Comparison of ENCODE assay signal across 9 cellular contexts in the genomic region with DNA sequence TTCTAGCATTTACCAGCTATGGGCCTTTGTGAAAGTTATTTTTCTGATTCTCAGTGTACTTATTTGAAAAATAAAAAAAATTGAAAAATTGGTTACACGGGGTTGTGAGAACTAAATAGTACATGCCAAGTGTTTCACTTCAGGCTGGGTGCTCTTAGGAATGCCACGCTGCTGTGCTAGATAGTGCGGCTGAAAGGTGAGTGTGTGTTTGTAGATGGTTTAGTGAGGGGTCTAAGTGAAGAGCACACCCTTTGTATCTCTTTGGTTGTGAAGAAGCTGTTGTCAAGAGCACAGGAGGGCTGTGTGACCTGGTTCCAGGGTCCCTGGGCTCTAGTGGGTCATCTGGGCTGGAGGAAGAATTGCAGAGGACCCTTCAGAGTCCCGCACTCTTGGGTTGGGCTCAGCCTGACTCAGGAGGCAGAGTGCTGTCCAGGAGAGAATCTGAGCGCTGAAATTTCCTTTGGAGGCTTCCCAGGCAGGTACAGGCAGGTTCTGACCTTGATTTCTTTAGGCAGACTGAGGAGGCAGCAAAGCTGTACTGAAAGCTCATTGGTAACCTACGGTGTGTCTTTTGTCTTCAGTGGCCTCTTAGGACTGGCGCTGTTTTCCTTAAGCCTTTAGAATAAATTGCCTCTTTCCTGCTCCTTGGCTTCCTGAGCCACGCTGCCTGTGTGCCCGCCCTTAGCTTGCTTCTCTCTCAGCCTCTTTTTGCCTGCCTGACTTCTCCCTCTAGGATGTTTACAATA. TPM values are rescaled to one million over a fixed set of nuclear protein-coding genes. Genes with fewer than 3 reads are reported as not detected.
DNase-seq lines count a peak whose midpoint lies in the region; ATAC-seq and TF ChIP-seq lines count a peak whose summit lies in the region.
"Had no signal": no experiment of that assay in that cellular context is flagged by ENCODE, and none has a peak within 500 bp of the region (broad histone marks: within the 10 kb centered on the region; RNA-seq: fewer than 3 reads in every experiment).

No MANE protein-coding gene starts in this region.

- H3K27ac ChIP-seq in GM23338 (ENCODE audit: low read depth) (peak overlapping the region; percentile 94), right atrium auricular region (peak overlapping the region; percentile 70 to 77)

- H3K27me3 Mint-ChIP-seq in GM23338 (ENCODE audit: insufficient read depth, low read depth, poor library complexity): peaks cover 2% of the 10 kb centered on the region
- no peaks in the 10 kb centered on the region for H3K27me3 Mint-ChIP-seq in activated B cell treated with CpG ODN at 0.5 μM for 24 hours

- peaks cover 22% of the 10 kb centered on the region; the same call in 1 of the 2 replicates for H4K20me1 ChIP-seq in GM23338 (replicated peaks; ENCODE audit: insufficient read depth)

- H3K27ac Mint-ChIP-seq in GM23338 (peak overlapping the region; percentile 96), activated B cell treated with CpG ODN at 0.5 μM for 24 hours (peak overlapping the region; percentile 70)

- H3K36me3 Mint-ChIP-seq in GM23338 (ENCODE audit: low read depth) (no peaks in the 10 kb centered on the region), activated B cell treated with CpG ODN at 0.5 μM for 24 hours (ENCODE audit: low read depth) (peaks cover 14% of the 10 kb centered on the region)

- H3K36me3 ChIP-seq in GM23338 (ENCODE audit: insufficient read depth) (no peaks in the 10 kb centered on the region), right atrium auricular region (no peaks in the 10 kb centered on the region)

- H3K4me3 Mint-ChIP-seq in GM23338: peak overlapping the region; percentile 51
- peak overlapping the region; percentile 13 for H3K4me3 Mint-ChIP-seq in activated B cell treated with CpG ODN at 0.5 μM for 24 hours

- peaks cover 85% of the 10 kb centered on the region for H3K4me1 Mint-ChIP-seq in GM23338
- peaks cover 92% of the 10 kb centered on the region for H3K4me1 Mint-ChIP-seq in activated B cell treated with CpG ODN at 0.5 μM for 24 hours

- no peaks in the 10 kb centered on the region for H3K27me3 ChIP-seq in GM23338 (ENCODE audit: insufficient read depth)
- H3K27me3 ChIP-seq in right atrium auricular region: no peaks in the 10 kb centered on the region

- H3K9me3 ChIP-seq in right atrium auricular region: no peaks in the 10 kb centered on the region

- ATAC-seq in GM23338 (peak; percentile 95), activated B cell treated with CpG ODN at 0.5 μM for 24 hours (ENCODE audit: low read depth) (no peak), sciatic nerve (peak; percentile 19), GM18861 (IDR thresholded peaks at IDR 0.05; ENCODE audit: unreplicated experiment) (no peak)

- H3K4me2 ChIP-seq in GM23338: peak overlapping the region; percentile 69

- POLR2A ChIA-PET in activated B cell treated with CpG ODN at 0.5 μM for 24 hours (lab: Charles Lee): interaction anchor here (0.7 to 1.3 kb wide), 4 partner anchors 10 to 45 kb away, joined by 3 to 6 read pairs (median 4); partner anchors contain the start of gene MAP4K4
- POLR2A ChIA-PET in GM10248 (lab: Yijun Ruan, JAX): no interaction called here

- CTCF ChIA-PET in activated B cell treated with CpG ODN at 0.5 μM for 24 hours (lab: Charles Lee) (no interaction called here), GM10248 (lab: Yijun Ruan, JAX) (interaction anchor here (1.1 to 1.2 kb wide), 3 partner anchors 9 to 17 kb away, joined by 3 to 5 read pairs (median 5); no protein-coding TSS in a partner anchor)

- H3K4me3 ChIP-seq in GM23338 (peak overlapping the region; percentile 14; the same call in 1 of the 2 replicates), right atrium auricular region (no peak overlapping the region)

- intact Hi-C loops in activated B cell treated with CpG ODN at 0.5 μM for 24 hours (cut with micrococcal nuclease): loop anchor here (1.0 to 2.0 kb wide), 2 partner anchors 10 to 13 kb away; no protein-coding TSS in a partner anchor
- intact Hi-C loops in sciatic nerve (cut with DNase I): no loop called here

- H3K9me3 Mint-ChIP-seq in GM23338 (no peaks in the 10 kb centered on the region), activated B cell treated with CpG ODN at 0.5 μM for 24 hours (no peaks in the 10 kb centered on the region)

- DNase-seq in GM23338 (ENCODE audit: low spot score) (peak; percentile 85), activated B cell treated with CpG ODN at 0.5 μM for 24 hours (no peak), right atrium auricular region (ENCODE audit: low spot score) (no peak), sciatic nerve (ENCODE audit: low spot score) (no peak), SHP77 treated with DMSO at 0.1 percent for 48 hours (lab: John Stamatoyannopoulos, UW) (no peak), NCI-H226 (no peak), GM10248 (ENCODE audit: extremely low spot score) (no peak)
- DNase-seq: central memory CD4-positive, alpha-beta T cell had no signal

- H2AFZ ChIP-seq in GM23338: no peak overlapping the region

- peaks cover 96% of the 10 kb centered on the region for H3K79me2 ChIP-seq in GM23338 (replicated peaks; ENCODE audit: insufficient read depth)

- H3K9me2 ChIP-seq in GM23338 (ENCODE audit: insufficient read depth): no peaks in the 10 kb centered on the region

- TF ChIP-seq CTCF in GM23338 (conservative IDR thresholded peaks at IDR 0.05; ENCODE audit: low read depth in 2 of 2) (peak in 1 of 2 experiments; percentile 11; a peak in 1 of 4 replicates), activated B cell treated with CpG ODN at 0.5 μM for 24 hours (IDR thresholded peaks at IDR 0.05) (no peak), right atrium auricular region (IDR thresholded peaks at IDR 0.05) (no peak), GM10248 (IDR thresholded peaks at IDR 0.05; ENCODE audit: control extremely low read depth, extremely low read depth, low read depth, missing control alignments) (no peak)

- H3K4me1 ChIP-seq in GM23338 (ENCODE audit: insufficient read depth) (peaks cover 78% of the 10 kb centered on the region), right atrium auricular region (peaks cover 0 to 71% of the 10 kb centered on the region in 2 donors)

- H3F3A ChIP-seq in GM23338 (replicated peaks; ENCODE audit: low read depth): peaks cover 6% of the 10 kb centered on the region

TF ChIP-seq in GM23338, 12 proteins besides CTCF, POLR2A, EP300 and RAD21 (continues in another document):
- TF ChIP-seq, protein P1, sequence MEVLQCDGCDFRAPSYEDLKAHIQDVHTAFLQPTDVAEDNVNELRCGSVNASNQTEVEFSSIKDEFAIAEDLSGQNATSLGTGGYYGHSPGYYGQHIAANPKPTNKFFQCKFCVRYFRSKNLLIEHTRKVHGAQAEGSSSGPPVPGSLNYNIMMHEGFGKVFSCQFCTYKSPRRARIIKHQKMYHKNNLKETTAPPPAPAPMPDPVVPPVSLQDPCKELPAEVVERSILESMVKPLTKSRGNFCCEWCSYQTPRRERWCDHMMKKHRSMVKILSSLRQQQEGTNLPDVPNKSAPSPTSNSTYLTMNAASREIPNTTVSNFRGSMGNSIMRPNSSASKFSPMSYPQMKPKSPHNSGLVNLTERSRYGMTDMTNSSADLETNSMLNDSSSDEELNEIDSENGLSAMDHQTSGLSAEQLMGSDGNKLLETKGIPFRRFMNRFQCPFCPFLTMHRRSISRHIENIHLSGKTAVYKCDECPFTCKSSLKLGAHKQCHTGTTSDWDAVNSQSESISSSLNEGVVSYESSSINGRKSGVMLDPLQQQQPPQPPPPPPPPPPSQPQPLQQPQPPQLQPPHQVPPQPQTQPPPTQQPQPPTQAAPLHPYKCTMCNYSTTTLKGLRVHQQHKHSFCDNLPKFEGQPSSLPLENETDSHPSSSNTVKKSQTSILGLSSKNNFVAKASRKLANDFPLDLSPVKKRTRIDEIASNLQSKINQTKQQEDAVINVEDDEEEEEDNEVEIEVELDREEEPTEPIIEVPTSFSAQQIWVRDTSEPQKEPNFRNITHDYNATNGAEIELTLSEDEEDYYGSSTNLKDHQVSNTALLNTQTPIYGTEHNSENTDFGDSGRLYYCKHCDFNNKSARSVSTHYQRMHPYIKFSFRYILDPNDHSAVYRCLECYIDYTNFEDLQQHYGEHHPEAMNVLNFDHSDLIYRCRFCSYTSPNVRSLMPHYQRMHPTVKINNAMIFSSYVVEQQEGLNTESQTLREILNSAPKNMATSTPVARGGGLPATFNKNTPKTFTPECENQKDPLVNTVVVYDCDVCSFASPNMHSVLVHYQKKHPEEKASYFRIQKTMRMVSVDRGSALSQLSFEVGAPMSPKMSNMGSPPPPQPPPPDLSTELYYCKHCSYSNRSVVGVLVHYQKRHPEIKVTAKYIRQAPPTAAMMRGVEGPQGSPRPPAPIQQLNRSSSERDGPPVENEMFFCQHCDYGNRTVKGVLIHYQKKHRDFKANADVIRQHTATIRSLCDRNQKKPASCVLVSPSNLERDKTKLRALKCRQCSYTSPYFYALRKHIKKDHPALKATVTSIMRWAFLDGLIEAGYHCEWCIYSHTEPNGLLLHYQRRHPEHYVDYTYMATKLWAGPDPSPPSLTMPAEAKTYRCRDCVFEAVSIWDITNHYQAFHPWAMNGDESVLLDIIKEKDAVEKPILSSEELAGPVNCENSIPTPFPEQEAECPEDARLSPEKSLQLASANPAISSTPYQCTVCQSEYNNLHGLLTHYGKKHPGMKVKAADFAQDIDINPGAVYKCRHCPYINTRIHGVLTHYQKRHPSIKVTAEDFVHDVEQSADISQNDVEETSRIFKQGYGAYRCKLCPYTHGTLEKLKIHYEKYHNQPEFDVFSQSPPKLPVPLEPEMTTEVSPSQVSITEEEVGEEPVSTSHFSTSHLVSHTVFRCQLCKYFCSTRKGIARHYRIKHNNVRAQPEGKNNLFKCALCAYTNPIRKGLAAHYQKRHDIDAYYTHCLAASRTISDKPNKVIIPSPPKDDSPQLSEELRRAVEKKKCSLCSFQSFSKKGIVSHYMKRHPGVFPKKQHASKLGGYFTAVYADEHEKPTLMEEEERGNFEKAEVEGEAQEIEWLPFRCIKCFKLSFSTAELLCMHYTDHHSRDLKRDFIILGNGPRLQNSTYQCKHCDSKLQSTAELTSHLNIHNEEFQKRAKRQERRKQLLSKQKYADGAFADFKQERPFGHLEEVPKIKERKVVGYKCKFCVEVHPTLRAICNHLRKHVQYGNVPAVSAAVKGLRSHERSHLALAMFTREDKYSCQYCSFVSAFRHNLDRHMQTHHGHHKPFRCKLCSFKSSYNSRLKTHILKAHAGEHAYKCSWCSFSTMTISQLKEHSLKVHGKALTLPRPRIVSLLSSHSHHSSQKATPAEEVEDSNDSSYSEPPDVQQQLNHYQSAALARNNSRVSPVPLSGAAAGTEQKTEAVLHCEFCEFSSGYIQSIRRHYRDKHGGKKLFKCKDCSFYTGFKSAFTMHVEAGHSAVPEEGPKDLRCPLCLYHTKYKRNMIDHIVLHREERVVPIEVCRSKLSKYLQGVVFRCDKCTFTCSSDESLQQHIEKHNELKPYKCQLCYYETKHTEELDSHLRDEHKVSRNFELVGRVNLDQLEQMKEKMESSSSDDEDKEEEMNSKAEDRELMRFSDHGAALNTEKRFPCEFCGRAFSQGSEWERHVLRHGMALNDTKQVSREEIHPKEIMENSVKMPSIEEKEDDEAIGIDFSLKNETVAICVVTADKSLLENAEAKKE (CRISPR knock-in tag; IDR thresholded peaks at IDR 0.05): peak; percentile 65; the same call in 1 of the 2 replicates

RNA-seq across cellular contexts. Expression of gene MAP4K4, which starts 44.4 kb away (rescaled TPM):
- 77.2 and 99.2 TPM in 2 replicates for total RNA-seq in GM23338 (2014; rRNA removed; shearing (Covaris generic))
- 32.2 and 34.6 TPM in 2 replicates for polyA plus RNA-seq in GM23338 (2016; fragmentation: Nextera tagmentation; extraction: Ambion mirVana)
- total RNA-seq in activated B cell treated with CpG ODN at 0.5 μM for 24 hours (211 and 232 TPM in 2 replicates), right atrium auricular region (10 to 100 TPM; 47.5 to 50.4 TPM), sciatic nerve (140 TPM)

Comparison
In these comparisons a context has a peak if more than half of its experiments do, and no peak if none do; other contexts are left out.
1. ATAC-seq: peak in GM23338 (single experiment) and sciatic nerve (single experiment); none in activated B cell treated with CpG ODN at 0.5 μM for 24 hours (single experiment) and GM18861 (single experiment).